36 cellular contexts compared by ENCODE assay signal in genomic region chr13:100957741-100958140, GRCh38.
"Had no signal": no experiment of that assay in that cellular context is flagged by ENCODE, and none has a peak within 500 bp of the region (broad histone marks: within the 10 kb centered on the region; RNA-seq: fewer than 3 reads in every experiment).

No MANE protein-coding gene starts in this region.

- H3K27ac ChIP-seq: ascending aorta, cardiac muscle cell, WERI-Rb-1 had no signal

- H3K9me3 Mint-ChIP-seq: activated CD4-positive, alpha-beta memory T cell treated with anti-CD3 and anti-CD28 coated beads, Interleukin-2, amount 10 ng/mL, durations not matched to agents 7 days and 5 days; activated CD4-positive, alpha-beta T cell treated with anti-CD3 and anti-CD28 coated beads, Interleukin-2, amount 10 ng/mL, durations not matched to agents 7 days and 5 days; activated naive CD4-positive, alpha-beta T cell treated with anti-CD3 and anti-CD28 coated beads, Interleukin-2, amount 10 ng/mL, durations not matched to agents 7 days and 5 days; activated naive CD4-positive, alpha-beta T cell treated with anti-CD3 and anti-CD28 coated beads, Interleukin-2, amount 50 U/mL, for 24 hours; activated naive CD8-positive, alpha-beta T cell treated with anti-CD3 and anti-CD28 coated beads, Interleukin-2, amount 10 ng/mL, durations not matched to agents 7 days and 5 days; activated naive CD8-positive, alpha-beta T cell treated with anti-CD3 and anti-CD28 coated beads, Interleukin-2, amount 50 U/mL, for 24 hours; activated T-cell treated with anti-CD3 and anti-CD28 coated beads, Interleukin-2, amount 50 U/mL, for 24 hours; activated T-helper 2 cell treated with anti-CD3 and anti-CD28 coated beads, Interferon-gamma antibody, Interleukin-2, Interleukin-4, amounts not matched to agents 10 μg/mL and 5 μg/mL and 100 μg/mL, durations not matched to agents 14 hours and 24 hours and 36 hours; T-helper 1 cell treated with Interleukin-12 subunit alpha and Interleukin-12 subunit beta and Interleukin-4 antibody, amounts not matched to agents 30 μg/mL and 1 μg/mL, for 36 hours; T-helper 2 cell treated with Interferon-gamma antibody and Interleukin-4, amounts not matched to agents 5 μg/mL and 100 μg/mL, for 36 hours had no signal

- H3K4me1 ChIP-seq: ascending aorta had no signal

- H3K4me3 Mint-ChIP-seq: activated CD4-positive, alpha-beta memory T cell treated with anti-CD3 and anti-CD28 coated beads, Interleukin-2, amount 10 ng/mL, durations not matched to agents 7 days and 5 days; activated CD4-positive, alpha-beta T cell treated with anti-CD3 and anti-CD28 coated beads for 36 hours; activated CD4-positive, alpha-beta T cell treated with anti-CD3 and anti-CD28 coated beads, Interleukin-2, amount 10 ng/mL, durations not matched to agents 7 days and 5 days; activated CD8-positive, alpha-beta memory T cell treated with anti-CD3 and anti-CD28 coated beads, Interleukin-2, amount 10 ng/mL, durations not matched to agents 7 days and 5 days; activated CD8-positive, alpha-beta T cell treated with anti-CD3 and anti-CD28 coated beads, Interleukin-2, amount 10 ng/mL, durations not matched to agents 7 days and 5 days; activated naive CD4-positive, alpha-beta T cell treated with anti-CD3 and anti-CD28 coated beads, Interleukin-2, amount 10 ng/mL, durations not matched to agents 7 days and 5 days; activated naive CD4-positive, alpha-beta T cell treated with anti-CD3 and anti-CD28 coated beads, Interleukin-2, amount 50 U/mL, for 24 hours; activated naive CD8-positive, alpha-beta T cell; activated naive CD8-positive, alpha-beta T cell treated with anti-CD3 and anti-CD28 coated beads, Interleukin-2, amount 10 ng/mL, durations not matched to agents 7 days and 5 days; activated naive CD8-positive, alpha-beta T cell treated with anti-CD3 and anti-CD28 coated beads, Interleukin-2, amount 50 U/mL, for 24 hours; activated T-cell treated with anti-CD3 and anti-CD28 coated beads, Interleukin-2, amount 50 U/mL, for 24 hours; brain; central memory CD8-positive, alpha-beta T cell; T-helper 1 cell treated with Interleukin-12 subunit alpha and Interleukin-12 subunit beta and Interleukin-4 antibody, amounts not matched to agents 30 μg/mL and 1 μg/mL, for 36 hours; T-helper 2 cell treated with Interferon-gamma antibody and Interleukin-4, amounts not matched to agents 5 μg/mL and 100 μg/mL, for 36 hours; WTC11 had no signal

- H3K9me3 ChIP-seq: ascending aorta had no signal

- H3K4me3 ChIP-seq: ascending aorta, cardiac muscle cell had no signal

- H3K36me3 ChIP-seq: ascending aorta, cardiac muscle cell, WERI-Rb-1 had no signal

- H3K4me1 Mint-ChIP-seq: activated CD4-positive, alpha-beta memory T cell treated with anti-CD3 and anti-CD28 coated beads, Interleukin-2, amount 10 ng/mL, durations not matched to agents 7 days and 5 days; activated CD4-positive, alpha-beta T cell treated with anti-CD3 and anti-CD28 coated beads for 36 hours; activated CD4-positive, alpha-beta T cell treated with anti-CD3 and anti-CD28 coated beads, Interleukin-2, amount 10 ng/mL, durations not matched to agents 7 days and 5 days; activated CD8-positive, alpha-beta memory T cell treated with anti-CD3 and anti-CD28 coated beads, Interleukin-2, amount 10 ng/mL, durations not matched to agents 7 days and 5 days; activated naive CD4-positive, alpha-beta T cell treated with anti-CD3 and anti-CD28 coated beads, Interleukin-2, amount 10 ng/mL, durations not matched to agents 7 days and 5 days; activated naive CD4-positive, alpha-beta T cell treated with anti-CD3 and anti-CD28 coated beads, Interleukin-2, amount 50 U/mL, for 24 hours; activated naive CD8-positive, alpha-beta T cell treated with anti-CD3 and anti-CD28 coated beads, Interleukin-2, amount 10 ng/mL, durations not matched to agents 7 days and 5 days; activated naive CD8-positive, alpha-beta T cell treated with anti-CD3 and anti-CD28 coated beads, Interleukin-2, amount 50 U/mL, for 24 hours; central memory CD8-positive, alpha-beta T cell; WTC11 had no signal

- DNase-seq: activated CD4-positive, alpha-beta memory T cell treated with anti-CD3 and anti-CD28 coated beads, Interleukin-2, amount 10 ng/mL, durations not matched to agents 7 days and 5 days; activated CD4-positive, alpha-beta T cell treated with anti-CD3 and anti-CD28 coated beads for 1 hour; activated CD4-positive, alpha-beta T cell treated with anti-CD3 and anti-CD28 coated beads for 36 hours; activated CD4-positive, alpha-beta T cell treated with anti-CD3 and anti-CD28 coated beads for 48 hours; activated CD4-positive, alpha-beta T cell treated with anti-CD3 and anti-CD28 coated beads, Interleukin-2, amount 10 ng/mL, durations not matched to agents 7 days and 5 days; activated CD4-positive, alpha-beta T cell treated with anti-CD3 and anti-CD28 coated beads, Interleukin-2, amount 50 U/mL, for 48 hours; activated CD4-positive, CD25-positive, alpha-beta regulatory T cell; activated CD8-positive, alpha-beta memory T cell treated with anti-CD3 and anti-CD28 coated beads for 24 hours; activated CD8-positive, alpha-beta memory T cell treated with anti-CD3 and anti-CD28 coated beads, Interleukin-2, amount 10 ng/mL, durations not matched to agents 7 days and 5 days; activated CD8-positive, alpha-beta memory T cell treated with anti-CD3 and anti-CD28 coated beads, Interleukin-2, amount 50 U/mL, for 48 hours; activated CD8-positive, alpha-beta T cell treated with anti-CD3 and anti-CD28 coated beads, Interleukin-2, amount 10 ng/mL, durations not matched to agents 7 days and 5 days; activated effector memory CD4-positive, alpha-beta T cell treated with Interleukin-2 at 50 U/mL for 16 hours; activated gamma-delta T cell; activated naive CD4-positive, alpha-beta T cell treated with anti-CD3 and anti-CD28 coated beads, Interleukin-2, amount 10 ng/mL, durations not matched to agents 7 days and 5 days; activated naive CD4-positive, alpha-beta T cell treated with Interleukin-2 at 50 U/mL for 16 hours; activated naive CD8-positive, alpha-beta T cell treated with anti-CD3 and anti-CD28 coated beads, Interleukin-2, amount 10 ng/mL, durations not matched to agents 7 days and 5 days; activated naive CD8-positive, alpha-beta T cell treated with anti-CD3 and anti-CD28 coated beads, Interleukin-2, amount 50 U/mL, for 24 hours; activated T-cell treated with anti-CD3 and anti-CD28 coated beads, Interleukin-2, amount 50 U/mL, for 24 hours; activated T-cell treated with anti-CD3 and anti-CD28 coated beads, Interleukin-2, amount 50 U/mL, for 48 hours; amygdala; anterior cingulate cortex; T-helper 1 cell; T-helper 2 cell; T-helper 9 cell; WERI-Rb-1 had no signal

- H3K27ac Mint-ChIP-seq: activated CD4-positive, alpha-beta memory T cell treated with anti-CD3 and anti-CD28 coated beads, Interleukin-2, amount 10 ng/mL, durations not matched to agents 7 days and 5 days; activated CD4-positive, alpha-beta T cell treated with anti-CD3 and anti-CD28 coated beads for 36 hours; activated CD4-positive, alpha-beta T cell treated with anti-CD3 and anti-CD28 coated beads, Interleukin-2, amount 10 ng/mL, durations not matched to agents 7 days and 5 days; activated CD8-positive, alpha-beta memory T cell treated with anti-CD3 and anti-CD28 coated beads, Interleukin-2, amount 10 ng/mL, durations not matched to agents 7 days and 5 days; activated CD8-positive, alpha-beta T cell treated with anti-CD3 and anti-CD28 coated beads, Interleukin-2, amount 10 ng/mL, durations not matched to agents 7 days and 5 days; activated naive CD4-positive, alpha-beta T cell treated with anti-CD3 and anti-CD28 coated beads, Interleukin-2, amount 10 ng/mL, durations not matched to agents 7 days and 5 days; activated naive CD4-positive, alpha-beta T cell treated with anti-CD3 and anti-CD28 coated beads, Interleukin-2, amount 50 U/mL, for 24 hours; activated naive CD8-positive, alpha-beta T cell; activated naive CD8-positive, alpha-beta T cell treated with anti-CD3 and anti-CD28 coated beads, Interleukin-2, amount 10 ng/mL, durations not matched to agents 7 days and 5 days; activated naive CD8-positive, alpha-beta T cell treated with anti-CD3 and anti-CD28 coated beads, Interleukin-2, amount 50 U/mL, for 24 hours; activated T-cell treated with anti-CD3 and anti-CD28 coated beads, Interleukin-2, amount 50 U/mL, for 24 hours; activated T-helper 2 cell treated with anti-CD3 and anti-CD28 coated beads, Interferon-gamma antibody, Interleukin-2, Interleukin-4, amounts not matched to agents 10 μg/mL and 5 μg/mL and 100 μg/mL, durations not matched to agents 14 hours and 24 hours and 36 hours; T-helper 1 cell treated with Interleukin-12 subunit alpha and Interleukin-12 subunit beta and Interleukin-4 antibody, amounts not matched to agents 30 μg/mL and 1 μg/mL, for 36 hours; T-helper 2 cell treated with Interferon-gamma antibody and Interleukin-4, amounts not matched to agents 5 μg/mL and 100 μg/mL, for 36 hours; WTC11 had no signal

- H3K27me3 Mint-ChIP-seq: activated CD4-positive, alpha-beta memory T cell treated with anti-CD3 and anti-CD28 coated beads, Interleukin-2, amount 10 ng/mL, durations not matched to agents 7 days and 5 days; activated CD4-positive, alpha-beta T cell treated with anti-CD3 and anti-CD28 coated beads, Interleukin-2, amount 10 ng/mL, durations not matched to agents 7 days and 5 days; activated CD8-positive, alpha-beta memory T cell treated with anti-CD3 and anti-CD28 coated beads, Interleukin-2, amount 10 ng/mL, durations not matched to agents 7 days and 5 days; activated naive CD8-positive, alpha-beta T cell treated with anti-CD3 and anti-CD28 coated beads, Interleukin-2, amount 10 ng/mL, durations not matched to agents 7 days and 5 days had no signal

- ATAC-seq: activated CD4-positive, alpha-beta T cell treated with anti-CD3 and anti-CD28 coated beads for 36 hours; activated CD4-positive, CD25-positive, alpha-beta regulatory T cell treated with anti-CD3 and anti-CD28 coated beads, Interleukin-2, amount 50 U/mL, for 24 hours; activated CD8-positive, alpha-beta memory T cell treated with anti-CD3 and anti-CD28 coated beads, Interleukin-2, amount 10 ng/mL, durations not matched to agents 7 days and 5 days; activated CD8-positive, alpha-beta T cell treated with anti-CD3 and anti-CD28 coated beads, Interleukin-2, amount 10 ng/mL, durations not matched to agents 7 days and 5 days; activated naive CD8-positive, alpha-beta T cell treated with anti-CD3 and anti-CD28 coated beads, Interleukin-2, amount 50 U/mL, for 24 hours; WTC11 had no signal

- H3K27me3 ChIP-seq: ascending aorta, cardiac muscle cell had no signal

- H3K36me3 Mint-ChIP-seq: activated CD8-positive, alpha-beta memory T cell treated with anti-CD3 and anti-CD28 coated beads, Interleukin-2, amount 10 ng/mL, durations not matched to agents 7 days and 5 days; activated naive CD4-positive, alpha-beta T cell treated with anti-CD3 and anti-CD28 coated beads, Interleukin-2, amount 10 ng/mL, durations not matched to agents 7 days and 5 days; activated naive CD4-positive, alpha-beta T cell treated with anti-CD3 and anti-CD28 coated beads, Interleukin-2, amount 50 U/mL, for 24 hours; activated naive CD8-positive, alpha-beta T cell; activated naive CD8-positive, alpha-beta T cell treated with anti-CD3 and anti-CD28 coated beads, Interleukin-2, amount 10 ng/mL, durations not matched to agents 7 days and 5 days; brain; WTC11 had no signal
